8 cellular contexts compared by ENCODE assay signal in genomic region chr7:76314042-76314721, GRCh38. TPM values are rescaled to one million over a fixed set of nuclear protein-coding genes. Genes with fewer than 3 reads are reported as not detected.
DNase-seq lines count a peak whose midpoint lies in the region; ATAC-seq and TF ChIP-seq lines count a peak whose summit lies in the region.

No MANE protein-coding gene starts in this region.

- H3K9me3 Mint-ChIP-seq in activated CD4-positive, alpha-beta memory T cell treated with anti-CD3 and anti-CD28 coated beads for 36 hours = no peaks in the 10 kb centered on the region

- H3K9me3 ChIP-seq in BLaER1 treated with 17β-estradiol and CSF1 and Interleukin-3, amounts not matched to agents 10 nM and 100 nM (replicated peaks in 1 of 11) = peaks cover 0 to 8% (median 3%) of the 10 kb centered on the region in 11 experiments; a peak in 9 of 22 replicates
- no peaks in the 10 kb centered on the region for H3K9me3 ChIP-seq in lung (ENCODE audit: control insufficient read depth in 2 of 2, insufficient read depth in 1 of 2, low read length in 1 of 2)

- peaks cover 17% of the 10 kb centered on the region for H3K4me1 Mint-ChIP-seq in activated CD4-positive, alpha-beta memory T cell treated with anti-CD3 and anti-CD28 coated beads for 36 hours (ENCODE audit: low read depth)

- intact Hi-C loops in activated CD4-positive, alpha-beta memory T cell treated with anti-CD3 and anti-CD28 coated beads for 36 hours (cut with micrococcal nuclease) = loop anchor here (1.0 kb wide), 5 partner anchors 11 to 136 kb away; no protein-coding TSS in a partner anchor

- H3K27ac ChIP-seq in BLaER1 treated with 17β-estradiol and CSF1 and Interleukin-3, amounts not matched to agents 10 nM and 100 nM = peak overlapping the region in 4 of 11 experiments; percentile 7 to 55 (median 28); a peak in 7 of 22 replicates
- no peak overlapping the region for H3K27ac ChIP-seq in lung (ENCODE audit: low read depth in 1 of 2, low read length in 1 of 2)

- no peak overlapping the region for H3K4me3 ChIP-seq in BLaER1 treated with 17β-estradiol and CSF1 and Interleukin-3, amounts not matched to agents 10 nM and 100 nM
- H3K4me3 ChIP-seq in lung = no peak overlapping the region

- H3K4me1 ChIP-seq in BLaER1 treated with 17β-estradiol and CSF1 and Interleukin-3, amounts not matched to agents 10 nM and 100 nM = peaks cover 13 to 48% (median 40%) of the 10 kb centered on the region in 10 experiments
- H3K4me1 ChIP-seq in lung (ENCODE audit: control insufficient read depth in 2 of 2, insufficient read depth in 2 of 2, low read length in 2 of 2) = peaks cover 4 to 5% of the 10 kb centered on the region in 2 donors

- no peaks in the 10 kb centered on the region for H3K36me3 ChIP-seq in BLaER1 treated with 17β-estradiol and CSF1 and Interleukin-3, amounts not matched to agents 10 nM and 100 nM
- no peaks in the 10 kb centered on the region for H3K36me3 ChIP-seq in lung (ENCODE audit: control insufficient read depth in 2 of 2, insufficient read depth in 2 of 2, low read length in 2 of 2)

- H4K20me1 ChIP-seq in BLaER1 treated with 17β-estradiol and CSF1 and Interleukin-3, amounts not matched to agents 10 nM and 100 nM = peaks cover 0 to 4% (median 4%) of the 10 kb centered on the region in 11 experiments; a peak in 13 of 22 replicates

- DNase-seq in HT-29 (ENCODE audit: low spot score) (peak; percentile 99), NCI-H82 treated with DMSO at 0.1 percent for 48 hours (lab: John Stamatoyannopoulos, UW; ENCODE audit: unreplicated experiment) (peak; percentile 90), dermis microvascular lymphatic vessel endothelial cell (ENCODE audit: low read depth in 2 of 2) (peak; percentile 82 to 94), lung (ENCODE audit: low spot score) (peak; percentile 97)
- peak; percentile 98 for DNase-seq in activated CD4-positive, alpha-beta memory T cell treated with anti-CD3 and anti-CD28 coated beads for 36 hours
- DNase-seq in stimulated activated CD8-positive, alpha-beta memory T cell treated with anti-CD3 and anti-CD28 coated beads, Interleukin-12 subunit alpha, Interleukin-12 subunit beta, amount 100 ng/mL, for 4 hours (ENCODE audit: low read depth) = peak; percentile 89

- H3K27me3 ChIP-seq in BLaER1 treated with 17β-estradiol and CSF1 and Interleukin-3, amounts not matched to agents 10 nM and 100 nM = no peaks in the 10 kb centered on the region
- no peaks in the 10 kb centered on the region for H3K27me3 ChIP-seq in lung (ENCODE audit: control insufficient read depth, insufficient read depth)

- TF ChIP-seq CTCF in lung (IDR thresholded peaks at IDR 0.05; ENCODE audit: control extremely low read depth, extremely low read depth) = peak; percentile 100

- CTCF ChIA-PET in activated CD4-positive, alpha-beta memory T cell treated with anti-CD3 and anti-CD28 coated beads for 36 hours (lab: Charles Lee) = interaction anchor here (0.6 to 11.5 kb wide), 36 partner anchors 9 to 447 kb away, joined by 3 to 152 read pairs (median 4); partner anchors contain the start of genes HSPB1, MDH2 and STYXL1

- H3K36me3 Mint-ChIP-seq in activated CD4-positive, alpha-beta memory T cell treated with anti-CD3 and anti-CD28 coated beads for 36 hours = no peaks in the 10 kb centered on the region

- H3K4me2 ChIP-seq in BLaER1 treated with 17β-estradiol and CSF1 and Interleukin-3, amounts not matched to agents 10 nM and 100 nM = peak overlapping the region; percentile 37 to 73 (median 68)

- no peak overlapping the region for H3K4me3 Mint-ChIP-seq in activated CD4-positive, alpha-beta memory T cell treated with anti-CD3 and anti-CD28 coated beads for 36 hours

- H3K27me3 Mint-ChIP-seq in activated CD4-positive, alpha-beta memory T cell treated with anti-CD3 and anti-CD28 coated beads for 36 hours = no peaks in the 10 kb centered on the region

- ATAC-seq in GM19438 (IDR thresholded peaks at IDR 0.05; ENCODE audit: low read depth, unreplicated experiment) (peak; percentile 33), lung (ENCODE audit: insufficient read depth, low FRiP score) (peak; percentile 80)

- WGBS in lung, 2 donors = 6 to 8% methylated on average over 15 of the region's 15 CpGs

- H3K27ac Mint-ChIP-seq in activated CD4-positive, alpha-beta memory T cell treated with anti-CD3 and anti-CD28 coated beads for 36 hours = peak overlapping the region; percentile 62

- H3K9ac ChIP-seq in BLaER1 treated with 17β-estradiol and CSF1 and Interleukin-3, amounts not matched to agents 10 nM and 100 nM = peak overlapping the region in 3 of 11 experiments; percentile 3 to 38 (median 9); a peak in 2 of 22 replicates

- POLR2A ChIA-PET in activated CD4-positive, alpha-beta memory T cell treated with anti-CD3 and anti-CD28 coated beads for 36 hours (lab: Charles Lee) = interaction anchor here (1.0 kb wide), 1 partner anchor 23 kb away, joined by 3 read pairs; no protein-coding TSS in a partner anchor

RNA-seq across cellular contexts. Expression of gene HSPB1, which starts 11.7 kb away (rescaled TPM):
- 116 and 134 TPM in 2 replicates for total RNA-seq in HT-29 (2014; rRNA removed; shearing (Covaris generic))
- 100 to 1,000 TPM; 119 to 127 TPM for total RNA-seq in activated CD4-positive, alpha-beta memory T cell treated with anti-CD3 and anti-CD28 coated beads for 36 hours
- total RNA-seq in dermis microvascular lymphatic vessel endothelial cell (72.3 and 134 TPM in 2 replicates), lung (100 to 1,000 TPM in 1 of 2 donors, 10 to 100 TPM in 1; 89.6 to 529 TPM)
- polyA plus RNA-seq in lung = 100 to 1,000 TPM; 336 to 376 TPM

RNA-seq across cellular contexts. Expression of gene YWHAG, which starts 44.6 kb away (rescaled TPM):
- 83.2 and 84.6 TPM in 2 replicates for total RNA-seq in HT-29 (2014; rRNA removed; shearing (Covaris generic))
- total RNA-seq in activated CD4-positive, alpha-beta memory T cell treated with anti-CD3 and anti-CD28 coated beads for 36 hours = 100 to 1,000 TPM; 127 TPM
- total RNA-seq in dermis microvascular lymphatic vessel endothelial cell = 84.6 and 122 TPM in 2 replicates
- total RNA-seq in lung = 100 to 1,000 TPM in 1 of 2 donors, 10 to 100 TPM in 1; 74.4 to 123 TPM
- 10 to 100 TPM; 34.3 to 91.4 TPM for polyA plus RNA-seq in lung
